7 cellular contexts compared by ENCODE assay signal in the genomic region with DNA sequence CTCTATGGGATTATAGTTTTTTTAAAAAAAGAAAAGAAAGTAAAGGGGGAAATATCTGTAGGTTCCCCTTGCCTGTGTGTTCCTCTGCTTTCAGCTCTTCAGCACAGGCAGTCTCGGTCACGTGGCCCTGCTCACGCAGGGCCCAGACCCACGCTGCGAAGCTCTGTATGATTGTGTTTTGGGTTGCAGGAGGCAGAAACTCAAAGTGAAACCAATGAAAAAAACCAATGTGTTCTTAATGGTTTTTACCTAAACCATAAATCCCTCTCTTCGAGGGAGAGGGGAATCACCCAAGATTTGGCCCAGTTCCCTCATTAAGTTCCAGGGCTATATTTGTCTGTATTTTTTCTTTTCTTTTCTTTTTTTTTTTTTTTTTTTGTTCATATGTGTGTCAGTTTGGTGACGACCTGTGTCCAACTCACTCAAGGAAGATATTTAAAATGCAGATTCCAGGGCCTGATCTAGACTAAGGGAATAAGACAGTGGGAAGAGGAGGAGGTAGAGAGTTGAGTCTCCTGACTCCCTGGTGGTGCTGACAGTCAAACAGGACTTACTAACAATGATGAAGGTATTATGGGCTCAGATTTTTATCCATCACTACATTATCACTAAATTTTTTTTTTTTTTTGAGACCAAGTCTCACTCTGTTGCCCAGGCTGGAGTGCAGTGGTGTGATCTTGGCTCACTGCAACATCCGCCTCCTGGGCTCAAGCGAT. TPM values are rescaled to one million over a fixed set of nuclear protein-coding genes. Genes with fewer than 3 reads are reported as not detected.
DNase-seq lines count a peak whose midpoint lies in the region; ATAC-seq lines count a peak whose summit lies in the region.

No MANE protein-coding gene starts in this region.

- DNase-seq in activated T-cell treated with anti-CD3 and anti-CD28 coated beads for 4 hours (peak; percentile 48), NCI-H446 (lab: John Stamatoyannopoulos, UW) (no peak), SHP77 (lab: John Stamatoyannopoulos, UW) (no peak), putamen (ENCODE audit: low spot score) (no peak)
- DNase-seq in naive thymus-derived CD8-positive, alpha-beta T cell: peak; percentile 15 to 75 (median 52)

- H3K4me1 Mint-ChIP-seq in naive thymus-derived CD8-positive, alpha-beta T cell: peaks cover 0 to 19% (median 13%) of the 10 kb centered on the region in 4 donors

- H3K27me3 Mint-ChIP-seq in naive thymus-derived CD8-positive, alpha-beta T cell: no peaks in the 10 kb centered on the region

- peak overlapping the region; percentile 80 to 95 (median 86) for H3K27ac Mint-ChIP-seq in naive thymus-derived CD8-positive, alpha-beta T cell

- POLR2A ChIA-PET in naive thymus-derived CD8-positive, alpha-beta T cell (lab: Charles Lee): interaction anchor here (0.7 to 2.0 kb wide), 4 partner anchors 22 to 1804 kb away, joined by 3 to 7 read pairs (median 4); no protein-coding TSS in a partner anchor

- no peaks in the 10 kb centered on the region for H3K9me3 Mint-ChIP-seq in naive thymus-derived CD8-positive, alpha-beta T cell

- peak; percentile 98 for ATAC-seq in GM19455 (IDR thresholded peaks at IDR 0.05; ENCODE audit: unreplicated experiment)
- peak; percentile 99 for ATAC-seq in HG03342 (IDR thresholded peaks at IDR 0.05; ENCODE audit: unreplicated experiment)
- ATAC-seq in naive thymus-derived CD8-positive, alpha-beta T cell: peak; percentile 100

- peak overlapping the region; percentile 56 to 78 (median 71) for H3K4me3 Mint-ChIP-seq in naive thymus-derived CD8-positive, alpha-beta T cell

- H3K36me3 Mint-ChIP-seq in naive thymus-derived CD8-positive, alpha-beta T cell: no peaks in the 10 kb centered on the region

RNA-seq across cellular contexts. Expression of gene RREB1, which starts 33.8 kb away (rescaled TPM):
- 10 to 100 TPM; 47.1 to 53.0 TPM for total RNA-seq in naive thymus-derived CD8-positive, alpha-beta T cell
- polyA plus RNA-seq in naive thymus-derived CD8-positive, alpha-beta T cell: 1 to 10 TPM; 2.5 to 5.8 (median 5.0) TPM

Comparison
In these comparisons a context has a peak if more than half of its experiments do, and no peak if none do; other contexts are left out.
1. DNase-seq: peak in activated T-cell treated with anti-CD3 and anti-CD28 coated beads for 4 hours (single experiment) and naive thymus-derived CD8-positive, alpha-beta T cell (10 of 10); none in NCI-H446 (0 of 2), SHP77 (0 of 2) and putamen (single experiment).
2. Peak in every context shown above with its lines, with median percentiles within 50 percentile points of each other: ATAC-seq.